1 cellular context compared by ENCODE assay signal in genomic region chr7:125424721-125425120, GRCh38.
TF ChIP-seq lines count a peak whose summit lies in the region.

No MANE protein-coding gene starts in this region.

TF ChIP-seq in GM12878, 131 proteins besides CTCF, POLR2A, EP300 and RAD21 (continued from another document):
- no peak for TF ChIP-seq RFX5 (IDR thresholded peaks at IDR 0.05; ENCODE audit: low read depth, low read length)
- TF ChIP-seq RBBP5 (conservative IDR thresholded peaks at IDR 0.05), result no peak
- TF ChIP-seq NBN (IDR thresholded peaks at IDR 0.05), result no peak
- TF ChIP-seq SIN3A (IDR thresholded peaks at IDR 0.05; ENCODE audit: low read depth, low read length), result no peak
- no peak for TF ChIP-seq EZH2 (IDR thresholded peaks at IDR 0.05; ENCODE audit: borderline replicate concordance, control insufficient read depth, low read depth, low read length)
- TF ChIP-seq RUNX3 (IDR thresholded peaks at IDR 0.05; ENCODE audit: low read length), result no peak
- TF ChIP-seq MEF2B (IDR thresholded peaks at IDR 0.05; ENCODE audit: partially characterized antibody, poor library complexity, severe bottlenecking), result no peak
